In genomic region chr6:45500924-45501816, GRCh38 we compare ENCODE assay signal across 13 cellular contexts.
DNase-seq lines count a peak whose midpoint lies in the region; ATAC-seq, FAIRE-seq and TF ChIP-seq lines count a peak whose summit lies in the region.
"Had no signal": no experiment of that assay in that cellular context is flagged by ENCODE, and none has a peak within 500 bp of the region (broad histone marks: within the 10 kb centered on the region; RNA-seq: fewer than 3 reads in every experiment).

No MANE protein-coding gene starts in this region.

- H3K9me3 ChIP-seq in heart left ventricle (no peaks in the 10 kb centered on the region), pancreas (no peaks in the 10 kb centered on the region)

- TF ChIP-seq CTCF in GM06990 (IDR thresholded peaks at IDR 0.05; ENCODE audit: insufficient read depth, low read length, poor library complexity, severe bottlenecking) = peak; percentile 66
- peak in 2 of 12 donors; percentile 8 to 9 for TF ChIP-seq CTCF in heart left ventricle (IDR thresholded peaks at IDR 0.05)
- no peak for TF ChIP-seq CTCF in pancreas (IDR thresholded peaks at IDR 0.05)

- no peaks in the 10 kb centered on the region for H3K27me3 Mint-ChIP-seq in activated T-helper 2 cell treated with anti-CD3 and anti-CD28 coated beads, Interferon-gamma antibody, Interleukin-2, Interleukin-4, amounts not matched to agents 10 μg/mL and 5 μg/mL and 100 μg/mL, durations not matched to agents 14 hours and 24 hours and 36 hours (ENCODE audit: low read depth)
- H3K27me3 Mint-ChIP-seq: CD4-positive, CD25-positive, alpha-beta regulatory T cell; dendritic cell treated with granulocyte-macrophage colony-stimulating factor and Interleukin-4, amounts not matched to agents 40 ng/mL and 50 ng/mL, for 4 days; stimulated activated naive CD8-positive, alpha-beta T cell treated with anti-CD3 and anti-CD28 coated beads, Interleukin-15, Interleukin-2, amounts not matched to agents 100 ng/mL and 50 ng/mL, for 24 hours had no signal

- H3K4me3 Mint-ChIP-seq in activated T-helper 2 cell treated with anti-CD3 and anti-CD28 coated beads, Interferon-gamma antibody, Interleukin-2, Interleukin-4, amounts not matched to agents 10 μg/mL and 5 μg/mL and 100 μg/mL, durations not matched to agents 14 hours and 24 hours and 36 hours (ENCODE audit: low read depth) = no peak overlapping the region
- H3K4me3 Mint-ChIP-seq: CD4-positive, CD25-positive, alpha-beta regulatory T cell; dendritic cell treated with granulocyte-macrophage colony-stimulating factor and Interleukin-4, amounts not matched to agents 40 ng/mL and 50 ng/mL, for 4 days; stimulated activated naive CD8-positive, alpha-beta T cell treated with anti-CD3 and anti-CD28 coated beads, Interleukin-15, Interleukin-2, amounts not matched to agents 100 ng/mL and 50 ng/mL, for 24 hours had no signal

- DNase-seq in GM06990 (ENCODE audit: extremely low read depth, insufficient read length) = no peak
- peak; percentile 22 for DNase-seq in HTR-8/SVneo (ENCODE audit: insufficient read length, low spot score)
- DNase-seq in activated T-helper 2 cell treated with anti-CD3 and anti-CD28 coated beads, Interferon-gamma antibody, Interleukin-2, Interleukin-4, amounts not matched to agents 10 μg/mL and 5 μg/mL and 100 μg/mL, durations not matched to agents 14 hours and 24 hours and 36 hours (ENCODE audit: low spot score) = no peak
- peak; percentile 58 for DNase-seq in iPS-NIHi11 (ENCODE audit: low spot score)
- no peak for DNase-seq in superior temporal gyrus (ENCODE audit: extremely low spot score)
- DNase-seq in medulla oblongata (ENCODE audit: extremely low spot score) = no peak
- DNase-seq in heart left ventricle = no peak
- DNase-seq in pancreas = no peak
- DNase-seq: activated CD4-positive, alpha-beta T cell treated with anti-CD3 and anti-CD28 coated beads for 4 hours; CD4-positive, CD25-positive, alpha-beta regulatory T cell had no signal

- peaks cover 89% of the 10 kb centered on the region for H3K36me3 Mint-ChIP-seq in activated T-helper 2 cell treated with anti-CD3 and anti-CD28 coated beads, Interferon-gamma antibody, Interleukin-2, Interleukin-4, amounts not matched to agents 10 μg/mL and 5 μg/mL and 100 μg/mL, durations not matched to agents 14 hours and 24 hours and 36 hours (ENCODE audit: low read depth)

- H3K27ac ChIP-seq in heart left ventricle (no peak overlapping the region), pancreas (no peak overlapping the region)
- H3K27ac ChIP-seq: SK-N-MC had no signal

- intact Hi-C loops in activated T-helper 2 cell treated with anti-CD3 and anti-CD28 coated beads, Interferon-gamma antibody, Interleukin-2, Interleukin-4, amounts not matched to agents 10 μg/mL and 5 μg/mL and 100 μg/mL, durations not matched to agents 14 hours and 24 hours and 36 hours (cut with micrococcal nuclease) = no loop called here
- intact Hi-C loops in heart left ventricle (cut with DNase I) = no loop called here
- intact Hi-C loops in pancreas (cut with DNase I) = no loop called here

- FAIRE-seq in HTR-8/SVneo (lab: Jason Lieb, UNC) (no peak), pancreas (lab: Jason Lieb, UNC) (no peak)

- peak overlapping the region; percentile 11 for H3K27ac Mint-ChIP-seq in activated T-helper 2 cell treated with anti-CD3 and anti-CD28 coated beads, Interferon-gamma antibody, Interleukin-2, Interleukin-4, amounts not matched to agents 10 μg/mL and 5 μg/mL and 100 μg/mL, durations not matched to agents 14 hours and 24 hours and 36 hours
- H3K27ac Mint-ChIP-seq: dendritic cell treated with granulocyte-macrophage colony-stimulating factor and Interleukin-4, amounts not matched to agents 40 ng/mL and 50 ng/mL, for 4 days; stimulated activated naive CD8-positive, alpha-beta T cell treated with anti-CD3 and anti-CD28 coated beads, Interleukin-15, Interleukin-2, amounts not matched to agents 100 ng/mL and 50 ng/mL, for 24 hours had no signal

- H3K27me3 ChIP-seq in GM06990 (replicated peaks; ENCODE audit: control insufficient read depth, insufficient read depth, low read length) = no peaks in the 10 kb centered on the region
- no peaks in the 10 kb centered on the region for H3K27me3 ChIP-seq in heart left ventricle
- no peaks in the 10 kb centered on the region for H3K27me3 ChIP-seq in pancreas

- ATAC-seq in heart left ventricle (no peak), pancreas (no peak)

- no peak overlapping the region for H3K4me3 ChIP-seq in GM06990 (replicated peaks; ENCODE audit: low read depth, low read length)
- no peak overlapping the region for H3K4me3 ChIP-seq in heart left ventricle
- H3K4me3 ChIP-seq in pancreas = no peak overlapping the region
- H3K4me3 ChIP-seq: SK-N-MC had no signal

- no peaks in the 10 kb centered on the region for H3K9me3 Mint-ChIP-seq in activated T-helper 2 cell treated with anti-CD3 and anti-CD28 coated beads, Interferon-gamma antibody, Interleukin-2, Interleukin-4, amounts not matched to agents 10 μg/mL and 5 μg/mL and 100 μg/mL, durations not matched to agents 14 hours and 24 hours and 36 hours
- H3K9me3 Mint-ChIP-seq: CD4-positive, CD25-positive, alpha-beta regulatory T cell; dendritic cell treated with granulocyte-macrophage colony-stimulating factor and Interleukin-4, amounts not matched to agents 40 ng/mL and 50 ng/mL, for 4 days had no signal

- peaks cover 0 to 12% (median 0%) of the 10 kb centered on the region in 12 donors for H3K4me1 ChIP-seq in heart left ventricle
- H3K4me1 ChIP-seq in pancreas = no peaks in the 10 kb centered on the region

- H3K36me3 ChIP-seq in GM06990 (ENCODE audit: control insufficient read depth, insufficient read depth, low read length) (no peaks in the 10 kb centered on the region), heart left ventricle (no peaks in the 10 kb centered on the region), pancreas (no peaks in the 10 kb centered on the region)

- peaks cover 70% of the 10 kb centered on the region for H3K4me1 Mint-ChIP-seq in activated T-helper 2 cell treated with anti-CD3 and anti-CD28 coated beads, Interferon-gamma antibody, Interleukin-2, Interleukin-4, amounts not matched to agents 10 μg/mL and 5 μg/mL and 100 μg/mL, durations not matched to agents 14 hours and 24 hours and 36 hours (ENCODE audit: low read depth)

- WGBS in heart left ventricle, 4 donors = 79 to 91% (median 82%) methylated on average over 6 of the region's 6 CpGs
- WGBS in pancreas, 2 donors = 71 to 83% methylated on average over 6 of the region's 6 CpGs

- no peak for TF ChIP-seq POLR2A in heart left ventricle (IDR thresholded peaks at IDR 0.05)

Comparison
In these comparisons a context has a peak if more than half of its experiments do, and no peak if none do; other contexts are left out.
1. DNase-seq: peak in HTR-8/SVneo (single experiment) and iPS-NIHi11 (single experiment); none in GM06990 (single experiment), activated T-helper 2 cell treated with anti-CD3 and anti-CD28 coated beads, Interferon-gamma antibody, Interleukin-2, Interleukin-4, amounts not matched to agents 10 μg/mL and 5 μg/mL and 100 μg/mL, durations not matched to agents 14 hours and 24 hours and 36 hours (single experiment), superior temporal gyrus (single experiment), medulla oblongata (single experiment), heart left ventricle (0 of 5) and pancreas (0 of 6).